In the genomic region with DNA sequence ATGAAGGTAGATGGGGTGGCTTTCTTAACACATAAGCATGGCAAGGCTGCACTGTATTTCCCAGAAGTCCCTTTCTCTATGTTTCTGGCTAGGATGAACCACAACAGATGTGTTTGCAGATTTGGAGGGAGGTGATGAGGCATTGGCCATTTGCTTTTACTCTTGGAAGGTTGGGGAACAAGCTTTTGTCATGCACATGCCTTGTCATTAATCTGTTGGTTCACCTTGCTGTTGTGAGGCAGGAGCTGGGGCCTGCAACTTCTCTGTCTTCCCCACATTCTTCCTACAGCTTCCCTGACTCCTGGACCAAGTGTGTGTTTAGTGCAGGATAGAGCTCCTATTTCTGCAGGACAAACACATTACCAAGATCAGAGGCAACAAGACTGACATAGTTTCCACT, we compare ENCODE assay signal across 29 cellular contexts.
"Had no signal": no experiment of that assay in that cellular context is flagged by ENCODE, and none has a peak within 500 bp of the region (broad histone marks: within the 10 kb centered on the region; RNA-seq: fewer than 3 reads in every experiment).

No MANE protein-coding gene starts in this region.

- H3K27ac ChIP-seq: neural progenitor cell, ovary, parathyroid adenoma, psoas muscle, right lobe of liver, sigmoid colon, stomach, thoracic aorta, thyroid gland, tibial nerve, upper lobe of left lung, vagina had no signal

- H3K27ac Mint-ChIP-seq: naive thymus-derived CD8-positive, alpha-beta T cell; natural killer cell treated with Interleukin-12 subunit alpha and Interleukin-12 subunit beta and Interleukin-15 and Interleukin-18, amount 100 ng/mL, for 72 hours; neural progenitor cell; progenitor cell of endocrine pancreas; stimulated activated effector memory CD8-positive, alpha-beta T cell treated with anti-CD3 and anti-CD28 coated beads, Interleukin-12 subunit alpha, Interleukin-12 subunit beta, amount 100 ng/mL, for 72 hours; stimulated activated naive B cell treated with anti-CD40 and anti-IgM and Interleukin-4, amounts not matched to agents 10 μg/mL and 1 μg/mL and 100 μg/mL, for 72 hours; stimulated activated naive CD8-positive, alpha-beta T cell treated with anti-CD3 and anti-CD28 coated beads, Interleukin-15, Interleukin-2, amounts not matched to agents 100 ng/mL and 50 ng/mL, for 24 hours had no signal

- H3K36me3 Mint-ChIP-seq: naive thymus-derived CD8-positive, alpha-beta T cell; natural killer cell treated with Interleukin-12 subunit alpha and Interleukin-12 subunit beta and Interleukin-15 and Interleukin-18, amount 100 ng/mL, for 72 hours; neural progenitor cell; stimulated activated effector memory CD8-positive, alpha-beta T cell treated with anti-CD3 and anti-CD28 coated beads, Interleukin-12 subunit alpha, Interleukin-12 subunit beta, amount 100 ng/mL, for 72 hours; stimulated activated naive B cell treated with anti-CD40 and anti-IgM and Interleukin-4, amounts not matched to agents 10 μg/mL and 1 μg/mL and 100 μg/mL, for 72 hours had no signal

- H3K9me3 Mint-ChIP-seq: neural progenitor cell; stimulated activated naive CD8-positive, alpha-beta T cell treated with anti-CD3 and anti-CD28 coated beads, Interleukin-15, Interleukin-2, amounts not matched to agents 100 ng/mL and 50 ng/mL, for 24 hours had no signal

- H3K4me1 ChIP-seq: neural progenitor cell, parathyroid adenoma, psoas muscle, right lobe of liver, sigmoid colon, stomach, thyroid gland, tibial nerve, upper lobe of left lung, vagina had no signal

- FAIRE-seq: small intestine, urothelium cell line had no signal

- H3K4me3 ChIP-seq: neural progenitor cell, ovary, psoas muscle, right lobe of liver, sigmoid colon, stomach, thoracic aorta, thyroid gland, tibial nerve, upper lobe of left lung, vagina had no signal

- H3K4me1 Mint-ChIP-seq: naive thymus-derived CD8-positive, alpha-beta T cell; neural progenitor cell; stimulated activated effector memory CD8-positive, alpha-beta T cell treated with anti-CD3 and anti-CD28 coated beads, Interleukin-12 subunit alpha, Interleukin-12 subunit beta, amount 100 ng/mL, for 72 hours; stimulated activated naive B cell treated with anti-CD40 and anti-IgM and Interleukin-4, amounts not matched to agents 10 μg/mL and 1 μg/mL and 100 μg/mL, for 72 hours had no signal

- H2AFZ ChIP-seq: neural progenitor cell, parathyroid adenoma had no signal

- H3K36me3 ChIP-seq: neural progenitor cell, ovary, right lobe of liver, sigmoid colon, stomach, thoracic aorta, thyroid gland, tibial nerve, upper lobe of left lung, vagina had no signal

- H3K4me2 ChIP-seq: neural progenitor cell had no signal

- H3K9ac ChIP-seq: neural progenitor cell, parathyroid adenoma had no signal

- H3K27me3 Mint-ChIP-seq: natural killer cell treated with Interleukin-12 subunit alpha and Interleukin-12 subunit beta and Interleukin-15 and Interleukin-18, amount 100 ng/mL, for 72 hours; progenitor cell of endocrine pancreas; stimulated activated naive B cell treated with anti-CD40 and anti-IgM and Interleukin-4, amounts not matched to agents 10 μg/mL and 1 μg/mL and 100 μg/mL, for 72 hours; stimulated activated naive CD8-positive, alpha-beta T cell treated with anti-CD3 and anti-CD28 coated beads, Interleukin-15, Interleukin-2, amounts not matched to agents 100 ng/mL and 50 ng/mL, for 24 hours had no signal

- H3K79me2 ChIP-seq: parathyroid adenoma had no signal

- H3K27me3 ChIP-seq: neural progenitor cell, ovary, right lobe of liver, sigmoid colon, stomach, thyroid gland, tibial nerve, upper lobe of left lung, vagina had no signal

- ATAC-seq: naive thymus-derived CD8-positive, alpha-beta T cell; natural killer cell treated with Interleukin-12 subunit alpha and Interleukin-12 subunit beta and Interleukin-15 and Interleukin-18, amount 100 ng/mL, for 72 hours; psoas muscle; right cardiac atrium; right lobe of liver; stimulated activated effector memory CD8-positive, alpha-beta T cell treated with anti-CD3 and anti-CD28 coated beads, Interleukin-12 subunit alpha, Interleukin-12 subunit beta, amount 100 ng/mL, for 72 hours; stimulated activated naive B cell treated with anti-CD40 and anti-IgM and Interleukin-4, amounts not matched to agents 10 μg/mL and 1 μg/mL and 100 μg/mL, for 72 hours had no signal

- DNase-seq: naive thymus-derived CD8-positive, alpha-beta T cell; occipital lobe; ovary; posterior cingulate gyrus; psoas muscle; right cardiac atrium; right lobe of liver; sigmoid colon; small intestine; stimulated activated CD4-positive, alpha-beta T cell treated with anti-CD3 and anti-CD28 coated beads, Interleukin-15, amount 100 ng/mL, for 24 hours; stimulated activated CD4-positive, alpha-beta T cell treated with anti-CD3 and anti-CD28 coated beads, Interleukin-2, amount 100 ng/mL, for 24 hours; stimulated activated CD4-positive, alpha-beta T cell treated with anti-CD3 and anti-CD28 coated beads, Interleukin-2, amount 100 ng/mL, for 48 hours; stimulated activated CD4-positive, alpha-beta T cell treated with anti-CD3 and anti-CD28 coated beads, Interleukin-4, amount 100 ng/mL, for 24 hours; stimulated activated naive B cell treated with anti-CD40 and anti-IgM and Interleukin-4, amounts not matched to agents 10 μg/mL and 1 μg/mL and 100 μg/mL, for 72 hours; stimulated activated naive CD4-positive, alpha-beta T cell treated with Interleukin-2 at 50 U/mL for 16 hours; stomach; thyroid gland; trophoblast cell; upper lobe of left lung had no signal

- H3K4me3 Mint-ChIP-seq: naive thymus-derived CD8-positive, alpha-beta T cell; natural killer cell treated with Interleukin-12 subunit alpha and Interleukin-12 subunit beta and Interleukin-15 and Interleukin-18, amount 100 ng/mL, for 72 hours; neural progenitor cell; stimulated activated effector memory CD8-positive, alpha-beta T cell treated with anti-CD3 and anti-CD28 coated beads, Interleukin-12 subunit alpha, Interleukin-12 subunit beta, amount 100 ng/mL, for 72 hours; stimulated activated naive B cell treated with anti-CD40 and anti-IgM and Interleukin-4, amounts not matched to agents 10 μg/mL and 1 μg/mL and 100 μg/mL, for 72 hours; stimulated activated naive CD8-positive, alpha-beta T cell treated with anti-CD3 and anti-CD28 coated beads, Interleukin-15, Interleukin-2, amounts not matched to agents 100 ng/mL and 50 ng/mL, for 24 hours had no signal

- H3K9me3 ChIP-seq: ovary, psoas muscle, right lobe of liver, sigmoid colon, stomach, thoracic aorta, thyroid gland, tibial nerve, upper lobe of left lung, vagina had no signal
